Comparison of ENCODE assay signal across 8 cellular contexts in genomic region chr7:5421626-5422323, GRCh38. TPM values are rescaled to one million over a fixed set of nuclear protein-coding genes. Genes with fewer than 3 reads are reported as not detected.
A peak's percentile ranks its signal among the peaks of the same experiment; 100 is the strongest.
DNase-seq lines count a peak whose midpoint lies in the region; ATAC-seq and TF ChIP-seq lines count a peak whose summit lies in the region.

No MANE protein-coding gene starts in this region.

- POLR2A ChIA-PET in activated CD4-positive, alpha-beta T cell treated with anti-CD3 and anti-CD28 coated beads, Interleukin-2, amount 10 ng/mL, durations not matched to agents 7 days and 5 days (lab: Charles Lee): interaction anchor here (1.0 kb wide), 1 partner anchor 25 kb away, joined by 3 read pairs; no protein-coding TSS in a partner anchor

- H2AFZ ChIP-seq in smooth muscle cell (ENCODE audit: low read depth): no peak overlapping the region

- H3K27me3 ChIP-seq in NT2/D1 (ENCODE audit: insufficient read depth, insufficient read length): peaks cover 83% of the 10 kb centered on the region
- no peaks in the 10 kb centered on the region for H3K27me3 ChIP-seq in kidney epithelial cell (ENCODE audit: control insufficient read depth, insufficient read depth, low read length)
- H3K27me3 ChIP-seq in smooth muscle cell (ENCODE audit: low read depth): no peaks in the 10 kb centered on the region

- no peaks in the 10 kb centered on the region for H3K9me3 ChIP-seq in NT2/D1 (ENCODE audit: insufficient read depth, low read length)
- no peaks in the 10 kb centered on the region for H3K9me3 ChIP-seq in smooth muscle cell (replicated peaks; ENCODE audit: low read depth)

- TF ChIP-seq CTCF in kidney epithelial cell (IDR thresholded peaks at IDR 0.05; ENCODE audit: insufficient read depth, low read length, poor library complexity, severe bottlenecking): no peak
- TF ChIP-seq CTCF in smooth muscle cell (IDR thresholded peaks at IDR 0.05; ENCODE audit: borderline replicate concordance, insufficient read depth, poor library complexity, severe bottlenecking): no peak

- peaks cover 74% of the 10 kb centered on the region for H3K27me3 Mint-ChIP-seq in activated CD4-positive, alpha-beta T cell treated with anti-CD3 and anti-CD28 coated beads, Interleukin-2, amount 10 ng/mL, durations not matched to agents 7 days and 5 days

- H3K36me3 ChIP-seq in NT2/D1 (ENCODE audit: insufficient read depth, insufficient read length, low read length) (no peaks in the 10 kb centered on the region), kidney epithelial cell (ENCODE audit: control insufficient read depth, insufficient read depth, low read length) (no peaks in the 10 kb centered on the region), smooth muscle cell (ENCODE audit: low read depth) (no peaks in the 10 kb centered on the region)

- peaks cover 18% of the 10 kb centered on the region for H3K4me1 ChIP-seq in NT2/D1 (ENCODE audit: insufficient read depth, insufficient read length)
- peaks cover 22% of the 10 kb centered on the region for H3K4me1 ChIP-seq in smooth muscle cell (ENCODE audit: low read depth)

- H3K4me1 Mint-ChIP-seq in activated CD4-positive, alpha-beta T cell treated with anti-CD3 and anti-CD28 coated beads, Interleukin-2, amount 10 ng/mL, durations not matched to agents 7 days and 5 days: peaks cover 32% of the 10 kb centered on the region

- H3K79me2 ChIP-seq in smooth muscle cell (ENCODE audit: low read depth): peaks cover 66% of the 10 kb centered on the region

- WGBS in smooth muscle cell (ENCODE audit: low lambda C conversion rate): under 1% methylated on average over 46 of the region's 46 CpGs

- no peaks in the 10 kb centered on the region for H3K36me3 Mint-ChIP-seq in activated CD4-positive, alpha-beta T cell treated with anti-CD3 and anti-CD28 coated beads, Interleukin-2, amount 10 ng/mL, durations not matched to agents 7 days and 5 days (ENCODE audit: low read depth)

- H3K27ac ChIP-seq in caudate nucleus (ENCODE audit: low read depth, low read length) (peak overlapping the region; percentile 93), smooth muscle cell (ENCODE audit: low read depth) (peak overlapping the region; percentile 91)

- H3K4me3 ChIP-seq in NT2/D1 (ENCODE audit: insufficient read length, low read depth) (no peak overlapping the region), kidney epithelial cell (ENCODE audit: low read depth, low read length) (peak overlapping the region; percentile 78), smooth muscle cell (peak overlapping the region; percentile 98)

- CTCF ChIA-PET in activated CD4-positive, alpha-beta T cell treated with anti-CD3 and anti-CD28 coated beads, Interleukin-2, amount 10 ng/mL, durations not matched to agents 7 days and 5 days (lab: Charles Lee): interaction anchor here (0.5 to 1.3 kb wide), 7 partner anchors 10 to 448 kb away, joined by 3 to 4 read pairs (median 3); no protein-coding TSS in a partner anchor

- H3K4me2 ChIP-seq in smooth muscle cell: peak overlapping the region; percentile 100

- no peaks in the 10 kb centered on the region for H3K9me3 Mint-ChIP-seq in activated CD4-positive, alpha-beta T cell treated with anti-CD3 and anti-CD28 coated beads, Interleukin-2, amount 10 ng/mL, durations not matched to agents 7 days and 5 days

- H4K20me1 ChIP-seq in smooth muscle cell (ENCODE audit: low read depth): peaks cover 43% of the 10 kb centered on the region

- peak overlapping the region; percentile 36 for H3K27ac Mint-ChIP-seq in activated CD4-positive, alpha-beta T cell treated with anti-CD3 and anti-CD28 coated beads, Interleukin-2, amount 10 ng/mL, durations not matched to agents 7 days and 5 days

- peak overlapping the region; percentile 51 for H3K4me3 Mint-ChIP-seq in activated CD4-positive, alpha-beta T cell treated with anti-CD3 and anti-CD28 coated beads, Interleukin-2, amount 10 ng/mL, durations not matched to agents 7 days and 5 days

- no peak for DNase-seq in activated CD4-positive, alpha-beta T cell treated with anti-CD3 and anti-CD28 coated beads, Interleukin-2, amount 10 ng/mL, durations not matched to agents 7 days and 5 days
- DNase-seq in activated CD4-positive, alpha-beta T cell treated with anti-CD3 and anti-CD28 coated beads for 1 hour: no peak
- DNase-seq in NT2/D1 (ENCODE audit: low read depth, low spot score) (no peak), caudate nucleus (lab: John Stamatoyannopoulos, UW) (peak in 28 of 61 donors; percentile 12 to 60 (median 32)), kidney epithelial cell (ENCODE audit: low read depth) (no peak), smooth muscle cell (lab: John Stamatoyannopoulos, UW; ENCODE audit: unreplicated experiment) (no peak), NCI-H1436 treated with DMSO at 0.1 percent for 48 hours (lab: John Stamatoyannopoulos, UW) (no peak)

- peaks cover 7% of the 10 kb centered on the region for H3F3A ChIP-seq in smooth muscle cell (ENCODE audit: low read depth)

- no peak for ATAC-seq in GM18867 (IDR thresholded peaks at IDR 0.05; ENCODE audit: unreplicated experiment)

- peak overlapping the region; percentile 57 for H3K9ac ChIP-seq in NT2/D1 (ENCODE audit: insufficient read length, low read depth)
- peak overlapping the region; percentile 92 for H3K9ac ChIP-seq in smooth muscle cell (ENCODE audit: low read depth)

RNA-seq across cellular contexts. Expression of gene TNRC18, which starts 1.9 kb away (rescaled TPM):
- total RNA-seq in activated CD4-positive, alpha-beta T cell treated with anti-CD3 and anti-CD28 coated beads, Interleukin-2, amount 10 ng/mL, durations not matched to agents 7 days and 5 days: 10 to 100 TPM; 45.8 to 53.9 TPM
- total RNA-seq in kidney epithelial cell (31.6 and 38.4 TPM in 2 replicates), smooth muscle cell (16.9 and 40.3 TPM in 2 replicates)
- polyA plus RNA-seq in smooth muscle cell: 6.4 and 11.7 TPM in 2 replicates
